ENCODE assay signal across 7 cellular contexts in genomic region chr2:73983322-73984202, GRCh38. TPM values are rescaled to one million over a fixed set of nuclear protein-coding genes. Genes with fewer than 3 reads are reported as not detected.
DNase-seq lines count a peak whose midpoint lies in the region; ATAC-seq and TF ChIP-seq lines count a peak whose summit lies in the region.

No MANE protein-coding gene starts in this region.

- TF ChIP-seq CTCF in GM12865 (IDR thresholded peaks at IDR 0.05; ENCODE audit: insufficient read depth, low read depth, low read length, missing control alignments) (no peak), LNCaP clone FGC (IDR thresholded peaks at IDR 0.05; ENCODE audit: control insufficient read depth, extremely low read depth, insufficient read depth) (no peak)

- peaks cover 8% of the 10 kb centered on the region for H3K4me1 ChIP-seq in iPS DF 6.9 (ENCODE audit: control insufficient read depth, insufficient read depth, low read length)

- ATAC-seq in activated CD8-positive, alpha-beta T cell treated with anti-CD3 and anti-CD28 coated beads, Interleukin-2, amount 10 ng/mL, durations not matched to agents 7 days and 5 days, result no peak
- ATAC-seq in GM19351 (IDR thresholded peaks at IDR 0.05; ENCODE audit: unreplicated experiment), result no peak

- peak; percentile 69 for DNase-seq in GM12865 (ENCODE audit: low read depth)
- DNase-seq in LNCaP clone FGC (ENCODE audit: low read depth), result peak; percentile 91
- DNase-seq in activated CD8-positive, alpha-beta T cell treated with anti-CD3 and anti-CD28 coated beads, Interleukin-2, amount 10 ng/mL, durations not matched to agents 7 days and 5 days, result no peak
- no peak for DNase-seq in iPS DF 6.9 (ENCODE audit: low read depth, low spot score)
- no peak for DNase-seq in skeletal muscle cell (ENCODE audit: low read depth)
- DNase-seq in D341Med (ENCODE audit: low spot score), result no peak

- H3K4me3 Mint-ChIP-seq in activated CD8-positive, alpha-beta T cell treated with anti-CD3 and anti-CD28 coated beads, Interleukin-2, amount 10 ng/mL, durations not matched to agents 7 days and 5 days, result peak overlapping the region; percentile 69

- WGBS in iPS DF 6.9 (ENCODE audit: insufficient coverage, insufficient read length), result no CpG with 5 or more reads among the region's 35 CpGs

- no peak overlapping the region for H3K27ac ChIP-seq in iPS DF 6.9 (ENCODE audit: low read length)

- no peaks in the 10 kb centered on the region for H3K9me3 ChIP-seq in iPS DF 6.9 (ENCODE audit: control insufficient read depth, insufficient read depth, low read length)

- H3K4me3 ChIP-seq in GM12865 (ENCODE audit: low read depth, low read length) (peak overlapping the region; percentile 70), LNCaP clone FGC (ENCODE audit: low read depth, low read length) (peak overlapping the region; percentile 60), iPS DF 6.9 (ENCODE audit: low read length) (peak overlapping the region; percentile 66; the same call in 1 of the 2 replicates), skeletal muscle cell (ENCODE audit: low read depth, low read length) (peak overlapping the region; percentile 58)

- H3K27me3 ChIP-seq in iPS DF 6.9 (ENCODE audit: control insufficient read depth, insufficient read depth, low read length), result peaks cover 16% of the 10 kb centered on the region

- CTCF ChIA-PET in activated CD8-positive, alpha-beta T cell treated with anti-CD3 and anti-CD28 coated beads, Interleukin-2, amount 10 ng/mL, durations not matched to agents 7 days and 5 days (lab: Charles Lee), result no interaction called here

- POLR2A ChIA-PET in activated CD8-positive, alpha-beta T cell treated with anti-CD3 and anti-CD28 coated beads, Interleukin-2, amount 10 ng/mL, durations not matched to agents 7 days and 5 days (lab: Charles Lee), result no interaction called here

- H3K27me3 Mint-ChIP-seq in activated CD8-positive, alpha-beta T cell treated with anti-CD3 and anti-CD28 coated beads, Interleukin-2, amount 10 ng/mL, durations not matched to agents 7 days and 5 days (ENCODE audit: low read depth), result peaks cover 6% of the 10 kb centered on the region

- peaks cover 78% of the 10 kb centered on the region for H3K4me1 Mint-ChIP-seq in activated CD8-positive, alpha-beta T cell treated with anti-CD3 and anti-CD28 coated beads, Interleukin-2, amount 10 ng/mL, durations not matched to agents 7 days and 5 days (ENCODE audit: low read depth)

- no peaks in the 10 kb centered on the region for H3K9me3 Mint-ChIP-seq in activated CD8-positive, alpha-beta T cell treated with anti-CD3 and anti-CD28 coated beads, Interleukin-2, amount 10 ng/mL, durations not matched to agents 7 days and 5 days (ENCODE audit: insufficient read depth)

- peak overlapping the region; percentile 76 for H3K27ac Mint-ChIP-seq in activated CD8-positive, alpha-beta T cell treated with anti-CD3 and anti-CD28 coated beads, Interleukin-2, amount 10 ng/mL, durations not matched to agents 7 days and 5 days

- no peaks in the 10 kb centered on the region for H3K36me3 ChIP-seq in iPS DF 6.9 (ENCODE audit: control insufficient read depth, insufficient read depth, low read length)

- peaks cover 35% of the 10 kb centered on the region for H3K36me3 Mint-ChIP-seq in activated CD8-positive, alpha-beta T cell treated with anti-CD3 and anti-CD28 coated beads, Interleukin-2, amount 10 ng/mL, durations not matched to agents 7 days and 5 days (ENCODE audit: low read depth)

RNA-seq across cellular contexts. Expression of gene TET3, which starts 1.1 kb away (rescaled TPM):
- 10 to 100 TPM; 20.4 to 20.9 TPM for total RNA-seq in activated CD8-positive, alpha-beta T cell treated with anti-CD3 and anti-CD28 coated beads, Interleukin-2, amount 10 ng/mL, durations not matched to agents 7 days and 5 days

RNA-seq across cellular contexts. Expression of gene DGUOK, which starts 56.9 kb away (rescaled TPM):
- 10 to 100 TPM; 71.5 to 72.1 TPM for total RNA-seq in activated CD8-positive, alpha-beta T cell treated with anti-CD3 and anti-CD28 coated beads, Interleukin-2, amount 10 ng/mL, durations not matched to agents 7 days and 5 days

Comparison
In these comparisons a context has a peak if more than half of its experiments do, and no peak if none do; other contexts are left out.
1. DNase-seq: peak in GM12865 (single experiment) and LNCaP clone FGC (single experiment); none in activated CD8-positive, alpha-beta T cell treated with anti-CD3 and anti-CD28 coated beads, Interleukin-2, amount 10 ng/mL, durations not matched to agents 7 days and 5 days (single experiment), iPS DF 6.9 (single experiment), skeletal muscle cell (single experiment) and D341Med (single experiment).
2. Peak in every context shown above with its lines, with median percentiles within 50 percentile points of each other: H3K4me3 ChIP-seq.